Comparison of ENCODE assay signal across 1 cellular context in the genomic region with DNA sequence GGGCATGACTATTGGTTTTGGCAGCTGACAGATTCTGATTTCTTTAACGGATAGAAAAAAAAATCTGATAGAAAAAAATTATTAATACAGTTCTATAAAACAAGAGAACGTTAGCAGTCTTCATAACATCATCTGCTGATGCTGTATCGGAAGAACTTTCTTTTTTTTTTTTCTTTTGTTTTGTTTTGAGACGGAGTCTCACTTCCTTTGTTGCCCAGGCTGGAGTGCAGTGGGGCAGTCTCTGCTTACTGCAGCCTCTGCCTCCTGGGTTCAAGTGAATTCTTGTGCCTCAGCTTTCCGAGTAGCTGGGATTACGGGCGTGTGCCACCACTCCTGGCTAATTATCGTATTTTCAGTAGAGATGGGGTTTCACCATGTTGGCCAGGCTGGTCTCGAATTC.
TF ChIP-seq lines count a peak whose summit lies in the region.

No MANE protein-coding gene starts in this region.

TF ChIP-seq in GM23338, 12 proteins besides CTCF, POLR2A, EP300 and RAD21 (continued from another document):
- TF ChIP-seq, protein P1, sequence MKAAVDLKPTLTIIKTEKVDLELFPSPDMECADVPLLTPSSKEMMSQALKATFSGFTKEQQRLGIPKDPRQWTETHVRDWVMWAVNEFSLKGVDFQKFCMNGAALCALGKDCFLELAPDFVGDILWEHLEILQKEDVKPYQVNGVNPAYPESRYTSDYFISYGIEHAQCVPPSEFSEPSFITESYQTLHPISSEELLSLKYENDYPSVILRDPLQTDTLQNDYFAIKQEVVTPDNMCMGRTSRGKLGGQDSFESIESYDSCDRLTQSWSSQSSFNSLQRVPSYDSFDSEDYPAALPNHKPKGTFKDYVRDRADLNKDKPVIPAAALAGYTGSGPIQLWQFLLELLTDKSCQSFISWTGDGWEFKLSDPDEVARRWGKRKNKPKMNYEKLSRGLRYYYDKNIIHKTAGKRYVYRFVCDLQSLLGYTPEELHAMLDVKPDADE (IDR thresholded peaks at IDR 0.05), result no peak
- TF ChIP-seq, protein P2, sequence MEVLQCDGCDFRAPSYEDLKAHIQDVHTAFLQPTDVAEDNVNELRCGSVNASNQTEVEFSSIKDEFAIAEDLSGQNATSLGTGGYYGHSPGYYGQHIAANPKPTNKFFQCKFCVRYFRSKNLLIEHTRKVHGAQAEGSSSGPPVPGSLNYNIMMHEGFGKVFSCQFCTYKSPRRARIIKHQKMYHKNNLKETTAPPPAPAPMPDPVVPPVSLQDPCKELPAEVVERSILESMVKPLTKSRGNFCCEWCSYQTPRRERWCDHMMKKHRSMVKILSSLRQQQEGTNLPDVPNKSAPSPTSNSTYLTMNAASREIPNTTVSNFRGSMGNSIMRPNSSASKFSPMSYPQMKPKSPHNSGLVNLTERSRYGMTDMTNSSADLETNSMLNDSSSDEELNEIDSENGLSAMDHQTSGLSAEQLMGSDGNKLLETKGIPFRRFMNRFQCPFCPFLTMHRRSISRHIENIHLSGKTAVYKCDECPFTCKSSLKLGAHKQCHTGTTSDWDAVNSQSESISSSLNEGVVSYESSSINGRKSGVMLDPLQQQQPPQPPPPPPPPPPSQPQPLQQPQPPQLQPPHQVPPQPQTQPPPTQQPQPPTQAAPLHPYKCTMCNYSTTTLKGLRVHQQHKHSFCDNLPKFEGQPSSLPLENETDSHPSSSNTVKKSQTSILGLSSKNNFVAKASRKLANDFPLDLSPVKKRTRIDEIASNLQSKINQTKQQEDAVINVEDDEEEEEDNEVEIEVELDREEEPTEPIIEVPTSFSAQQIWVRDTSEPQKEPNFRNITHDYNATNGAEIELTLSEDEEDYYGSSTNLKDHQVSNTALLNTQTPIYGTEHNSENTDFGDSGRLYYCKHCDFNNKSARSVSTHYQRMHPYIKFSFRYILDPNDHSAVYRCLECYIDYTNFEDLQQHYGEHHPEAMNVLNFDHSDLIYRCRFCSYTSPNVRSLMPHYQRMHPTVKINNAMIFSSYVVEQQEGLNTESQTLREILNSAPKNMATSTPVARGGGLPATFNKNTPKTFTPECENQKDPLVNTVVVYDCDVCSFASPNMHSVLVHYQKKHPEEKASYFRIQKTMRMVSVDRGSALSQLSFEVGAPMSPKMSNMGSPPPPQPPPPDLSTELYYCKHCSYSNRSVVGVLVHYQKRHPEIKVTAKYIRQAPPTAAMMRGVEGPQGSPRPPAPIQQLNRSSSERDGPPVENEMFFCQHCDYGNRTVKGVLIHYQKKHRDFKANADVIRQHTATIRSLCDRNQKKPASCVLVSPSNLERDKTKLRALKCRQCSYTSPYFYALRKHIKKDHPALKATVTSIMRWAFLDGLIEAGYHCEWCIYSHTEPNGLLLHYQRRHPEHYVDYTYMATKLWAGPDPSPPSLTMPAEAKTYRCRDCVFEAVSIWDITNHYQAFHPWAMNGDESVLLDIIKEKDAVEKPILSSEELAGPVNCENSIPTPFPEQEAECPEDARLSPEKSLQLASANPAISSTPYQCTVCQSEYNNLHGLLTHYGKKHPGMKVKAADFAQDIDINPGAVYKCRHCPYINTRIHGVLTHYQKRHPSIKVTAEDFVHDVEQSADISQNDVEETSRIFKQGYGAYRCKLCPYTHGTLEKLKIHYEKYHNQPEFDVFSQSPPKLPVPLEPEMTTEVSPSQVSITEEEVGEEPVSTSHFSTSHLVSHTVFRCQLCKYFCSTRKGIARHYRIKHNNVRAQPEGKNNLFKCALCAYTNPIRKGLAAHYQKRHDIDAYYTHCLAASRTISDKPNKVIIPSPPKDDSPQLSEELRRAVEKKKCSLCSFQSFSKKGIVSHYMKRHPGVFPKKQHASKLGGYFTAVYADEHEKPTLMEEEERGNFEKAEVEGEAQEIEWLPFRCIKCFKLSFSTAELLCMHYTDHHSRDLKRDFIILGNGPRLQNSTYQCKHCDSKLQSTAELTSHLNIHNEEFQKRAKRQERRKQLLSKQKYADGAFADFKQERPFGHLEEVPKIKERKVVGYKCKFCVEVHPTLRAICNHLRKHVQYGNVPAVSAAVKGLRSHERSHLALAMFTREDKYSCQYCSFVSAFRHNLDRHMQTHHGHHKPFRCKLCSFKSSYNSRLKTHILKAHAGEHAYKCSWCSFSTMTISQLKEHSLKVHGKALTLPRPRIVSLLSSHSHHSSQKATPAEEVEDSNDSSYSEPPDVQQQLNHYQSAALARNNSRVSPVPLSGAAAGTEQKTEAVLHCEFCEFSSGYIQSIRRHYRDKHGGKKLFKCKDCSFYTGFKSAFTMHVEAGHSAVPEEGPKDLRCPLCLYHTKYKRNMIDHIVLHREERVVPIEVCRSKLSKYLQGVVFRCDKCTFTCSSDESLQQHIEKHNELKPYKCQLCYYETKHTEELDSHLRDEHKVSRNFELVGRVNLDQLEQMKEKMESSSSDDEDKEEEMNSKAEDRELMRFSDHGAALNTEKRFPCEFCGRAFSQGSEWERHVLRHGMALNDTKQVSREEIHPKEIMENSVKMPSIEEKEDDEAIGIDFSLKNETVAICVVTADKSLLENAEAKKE (CRISPR knock-in tag; IDR thresholded peaks at IDR 0.05), result no peak
